In genomic region chr11:26283852-26284421, GRCh38 we compare ENCODE assay signal across 12 cellular contexts. TPM values are rescaled to one million over a fixed set of nuclear protein-coding genes. Genes with fewer than 3 reads are reported as not detected.
DNase-seq lines count a peak whose midpoint lies in the region; TF ChIP-seq lines count a peak whose summit lies in the region.
"Had no signal": no experiment of that assay in that cellular context is flagged by ENCODE, and none has a peak within 500 bp of the region (broad histone marks: within the 10 kb centered on the region; RNA-seq: fewer than 3 reads in every experiment).

No MANE protein-coding gene starts in this region.

- H3K4me1 Mint-ChIP-seq in progenitor cell of endocrine pancreas (ENCODE audit: low read depth) = peaks cover 7% of the 10 kb centered on the region

- no peaks in the 10 kb centered on the region for H3K79me2 ChIP-seq in OCI-LY7 (ENCODE audit: insufficient read depth, low read depth, low read length)

- TF ChIP-seq CTCF in OCI-LY7 (conservative IDR thresholded peaks at IDR 0.05; ENCODE audit: low read length) = no peak
- no peak for TF ChIP-seq CTCF in foreskin fibroblast (IDR thresholded peaks at IDR 0.05; ENCODE audit: low read depth, low read length)
- no peak for TF ChIP-seq CTCF in progenitor cell of endocrine pancreas (IDR thresholded peaks at IDR 0.05; ENCODE audit: unreplicated experiment)

- peak overlapping the region; percentile 25 for H3K27ac Mint-ChIP-seq in progenitor cell of endocrine pancreas

- no peaks in the 10 kb centered on the region for H4K20me1 ChIP-seq in OCI-LY7 (ENCODE audit: insufficient read depth, low read length)

- POLR2A ChIA-PET in OCI-LY7 (lab: Charles Lee) = interaction anchor here (0.6 to 1.5 kb wide), 2 partner anchors 14 to 49 kb away, joined by 3 to 7 read pairs; no protein-coding TSS in a partner anchor

- H3K27me3 Mint-ChIP-seq in progenitor cell of endocrine pancreas = no peaks in the 10 kb centered on the region

- H3K9me3 ChIP-seq in OCI-LY7 (ENCODE audit: low read length) = no peaks in the 10 kb centered on the region

- no peaks in the 10 kb centered on the region for H3K9me2 ChIP-seq in OCI-LY7 (ENCODE audit: insufficient read depth, low read length)

- no peak overlapping the region for H3K27ac ChIP-seq in OCI-LY7 (ENCODE audit: low read depth, low read length, poor library complexity, severe bottlenecking)
- H3K27ac ChIP-seq: 22Rv1 had no signal

- H3K36me3 Mint-ChIP-seq in progenitor cell of endocrine pancreas (ENCODE audit: insufficient read depth) = no peaks in the 10 kb centered on the region

- H3K4me2 ChIP-seq in OCI-LY7 (ENCODE audit: low read length) = peak overlapping the region; percentile 46

- peak overlapping the region; percentile 95 for H2AFZ ChIP-seq in OCI-LY7 (ENCODE audit: low read length)

- H3K4me1 ChIP-seq in OCI-LY7 (ENCODE audit: insufficient read depth, low read length, poor library complexity, severe bottlenecking) = peaks cover 5% of the 10 kb centered on the region

- BruUV-seq in OCI-LY7 (replicated peaks; lab: Mats Ljungman, UMichigan) = no TSS peak

- H3K4me3 Mint-ChIP-seq in progenitor cell of endocrine pancreas (ENCODE audit: low read depth) = peak overlapping the region; percentile 85

- DNase-seq in DMS53 (lab: John Stamatoyannopoulos, UW) = peak; percentile 33
- DNase-seq in DMS53 treated with DMSO at 0.1 percent for 48 hours (lab: John Stamatoyannopoulos, UW; ENCODE audit: unreplicated experiment) = no peak
- no peak for DNase-seq in OCI-LY7 (ENCODE audit: low spot score)
- DNase-seq in foreskin fibroblast = peak in 1 of 2 donors; percentile 26
- no peak for DNase-seq in progenitor cell of endocrine pancreas (ENCODE audit: low spot score, unreplicated experiment)
- no peak for DNase-seq in activated CD8-positive, alpha-beta memory T cell treated with anti-CD3 and anti-CD28 coated beads, Interleukin-2, amount 50 U/mL, for 4 hours
- no peak for DNase-seq in MV-4-11 (lab: John Stamatoyannopoulos, UW)
- no peak for DNase-seq in hypothalamus (lab: John Stamatoyannopoulos, UW)
- DNase-seq: NCI-H2029, SHP77 treated with DMSO at 0.1 percent for 48 hours had no signal

- H3K36me3 ChIP-seq in OCI-LY7 (ENCODE audit: insufficient read depth, low read length) = no peaks in the 10 kb centered on the region

- H3K4me3 ChIP-seq in OCI-LY7 (ENCODE audit: low read depth, low read length, poor library complexity, severe bottlenecking) = peak overlapping the region; percentile 65
- H3K4me3 ChIP-seq in foreskin fibroblast (ENCODE audit: low read depth in 1 of 2, low read length in 2 of 2) = peak overlapping the region; percentile 47 to 66

- no peaks in the 10 kb centered on the region for H3K9me3 Mint-ChIP-seq in progenitor cell of endocrine pancreas (ENCODE audit: low read depth)

- CTCF ChIA-PET in OCI-LY7 (lab: Charles Lee; ENCODE audit: unreplicated experiment) = interaction anchor here (0.6 to 1.5 kb wide), 3 partner anchors 302 to 1135 kb away, joined by 3 read pairs; no protein-coding TSS in a partner anchor

- intact Hi-C loops in OCI-LY7 (cut with micrococcal nuclease; ENCODE audit: unreplicated experiment) = loop anchor here (10.0 kb wide), 1 partner anchor 1211 kb away; no protein-coding TSS in a partner anchor

RNA-seq across cellular contexts. Expression of gene ANO3, which starts 48.0 kb away (rescaled TPM):
- total RNA-seq in OCI-LY7 (2014; rRNA removed; shearing (Covaris generic)) = 0.03 TPM in 1 of 2 replicates, not detected in the other
- not detected in 2 replicates for total RNA-seq in OCI-LY7 (2022)
- total RNA-seq in progenitor cell of endocrine pancreas = 0.53 and 0.67 TPM in 2 replicates
- total RNA-seq: activated CD8-positive, alpha-beta memory T cell treated with anti-CD3 and anti-CD28 coated beads for 36 hours had no signal
